ENCODE assay signal across 27 cellular contexts in genomic region chr15:79164043-79164442, GRCh38.
DNase-seq lines count a peak whose midpoint lies in the region; ATAC-seq, FAIRE-seq and TF ChIP-seq lines count a peak whose summit lies in the region.
"Had no signal": no experiment of that assay in that cellular context is flagged by ENCODE, and none has a peak within 500 bp of the region (broad histone marks: within the 10 kb centered on the region; RNA-seq: fewer than 3 reads in every experiment).

No MANE protein-coding gene starts in this region.

- FAIRE-seq in HepG2 (lab: Jason Lieb, UNC) (no peak), GM12892 (lab: Jason Lieb, UNC) (no peak)
- FAIRE-seq: A204.1, GM12878, GM19239 had no signal

- H3K9me3 Mint-ChIP-seq in activated T-helper 1 cell treated with anti-CD3 and anti-CD28 coated beads, Interleukin-12 subunit alpha, Interleukin-12 subunit beta, Interleukin-2, Interleukin-4 antibody, amounts not matched to agents 30 ng/mL and 10 ng/mL and 1 ng/mL, durations not matched to agents 14 hours and 24 hours and 36 hours, result no peaks in the 10 kb centered on the region
- no peaks in the 10 kb centered on the region for H3K9me3 Mint-ChIP-seq in T-helper 2 cell treated with Interferon-gamma antibody and Interleukin-4, amounts not matched to agents 5 μg/mL and 100 μg/mL, for 36 hours
- H3K9me3 Mint-ChIP-seq in effector memory CD8-positive, alpha-beta T cell, result no peaks in the 10 kb centered on the region
- H3K9me3 Mint-ChIP-seq: CD4-positive, alpha-beta memory T cell had no signal

- intact Hi-C loops in activated T-helper 1 cell treated with anti-CD3 and anti-CD28 coated beads, Interleukin-12 subunit alpha, Interleukin-12 subunit beta, Interleukin-2, Interleukin-4 antibody, amounts not matched to agents 30 ng/mL and 10 ng/mL and 1 ng/mL, durations not matched to agents 14 hours and 24 hours and 36 hours (cut with micrococcal nuclease), result no loop called here
- intact Hi-C loops in HepG2 (cut with micrococcal nuclease; ENCODE audit: unreplicated experiment), result no loop called here
- intact Hi-C loops in right lobe of liver (cut with DNase I), result no loop called here

- no peaks in the 10 kb centered on the region for H4K20me1 ChIP-seq in HepG2 (ENCODE audit: insufficient read depth, low read length)
- H4K20me1 ChIP-seq: BLaER1 had no signal

- BruUV-seq in HepG2 (replicated peaks; lab: Mats Ljungman, UMichigan), result no TSS peak

- TF ChIP-seq EP300 in HepG2 (IDR thresholded peaks at IDR 0.05; ENCODE audit: low read depth in 2 of 2, low read length in 2 of 2) (no peak), HepG2 (CRISPR knock-in tag; IDR thresholded peaks at IDR 0.05; ENCODE audit: borderline replicate concordance) (no peak)

- POLR2A ChIA-PET in HepG2 (lab: Yijun Ruan, JAX), result no interaction called here

- no peaks in the 10 kb centered on the region for H3K79me2 ChIP-seq in HepG2 (ENCODE audit: insufficient read depth, low read length)

- peak overlapping the region; percentile 30 for H3K27ac Mint-ChIP-seq in activated T-helper 1 cell treated with anti-CD3 and anti-CD28 coated beads, Interleukin-12 subunit alpha, Interleukin-12 subunit beta, Interleukin-2, Interleukin-4 antibody, amounts not matched to agents 30 ng/mL and 10 ng/mL and 1 ng/mL, durations not matched to agents 14 hours and 24 hours and 36 hours
- H3K27ac Mint-ChIP-seq in T-helper 2 cell treated with Interferon-gamma antibody and Interleukin-4, amounts not matched to agents 5 μg/mL and 100 μg/mL, for 36 hours, result no peak overlapping the region
- no peak overlapping the region for H3K27ac Mint-ChIP-seq in effector memory CD8-positive, alpha-beta T cell
- H3K27ac Mint-ChIP-seq: CD14-positive monocyte; CD4-positive, alpha-beta memory T cell; CD4-positive, CD25-positive, alpha-beta regulatory T cell; CD8-positive, alpha-beta memory T cell had no signal

- TF ChIP-seq POLR2A in HepG2 (IDR thresholded peaks at IDR 0.05; ENCODE audit: insufficient read depth in 1 of 2, low read depth in 2 of 2, low read length in 2 of 2) (no peak), right lobe of liver (IDR thresholded peaks at IDR 0.05) (no peak), GM12892 (IDR thresholded peaks at IDR 0.05; ENCODE audit: low read depth, low read length) (no peak)

- H3K4me3 Mint-ChIP-seq in activated T-helper 1 cell treated with anti-CD3 and anti-CD28 coated beads, Interleukin-12 subunit alpha, Interleukin-12 subunit beta, Interleukin-2, Interleukin-4 antibody, amounts not matched to agents 30 ng/mL and 10 ng/mL and 1 ng/mL, durations not matched to agents 14 hours and 24 hours and 36 hours, result no peak overlapping the region
- no peak overlapping the region for H3K4me3 Mint-ChIP-seq in T-helper 2 cell treated with Interferon-gamma antibody and Interleukin-4, amounts not matched to agents 5 μg/mL and 100 μg/mL, for 36 hours
- no peak overlapping the region for H3K4me3 Mint-ChIP-seq in effector memory CD8-positive, alpha-beta T cell
- H3K4me3 Mint-ChIP-seq: CD14-positive monocyte; CD4-positive, alpha-beta memory T cell; CD4-positive, CD25-positive, alpha-beta regulatory T cell; CD8-positive, alpha-beta memory T cell had no signal

- TF ChIP-seq CTCF in HepG2 (CRISPR knock-in tag; IDR thresholded peaks at IDR 0.05) (no peak), right lobe of liver (IDR thresholded peaks at IDR 0.05) (no peak)

- H3K27ac ChIP-seq in HepG2 (ENCODE audit: extremely low read length, insufficient read depth, low read length) (no peak overlapping the region), right lobe of liver (no peak overlapping the region)
- H3K27ac ChIP-seq: BLaER1 had no signal

- TF ChIP-seq RAD21 in HepG2 (CRISPR knock-in tag; IDR thresholded peaks at IDR 0.05), result no peak

- H3K27me3 ChIP-seq in HepG2 (ENCODE audit: control insufficient read depth in 1 of 2, insufficient read depth in 2 of 2, low read length in 2 of 2) (peaks cover 0 to 4% of the 10 kb centered on the region in 2 experiments; a peak in 2 of 5 replicates), right lobe of liver (no peaks in the 10 kb centered on the region)
- H3K27me3 ChIP-seq: BE2C, BLaER1 had no signal

- 33% methylated on average over 3 of the region's 4 CpGs for WGBS in HepG2 (ENCODE audit: low lambda C conversion rate)
- WGBS in right lobe of liver (ENCODE audit: insufficient coverage, low coverage, low lambda C conversion rate, missing lambda C conversion rate), result 50% methylated on average over 2 of the region's 4 CpGs

- no peak overlapping the region for H3K9ac ChIP-seq in HepG2 (ENCODE audit: insufficient read depth, low read depth, low read length)
- H3K9ac ChIP-seq: BLaER1 had no signal

- ATAC-seq in HepG2, result peak; percentile 66
- ATAC-seq in right lobe of liver, result peak; percentile 77 to 94 (median 86)
- ATAC-seq in effector memory CD8-positive, alpha-beta T cell (replicated peaks), result no peak
- ATAC-seq: GM12878 had no signal

- CTCF ChIA-PET in HepG2 (lab: Yijun Ruan, JAX; ENCODE audit: low intra/inter-chr PET ratio, low total read pairs), result no interaction called here

- peaks cover 13% of the 10 kb centered on the region for H3K27me3 Mint-ChIP-seq in activated T-helper 1 cell treated with anti-CD3 and anti-CD28 coated beads, Interleukin-12 subunit alpha, Interleukin-12 subunit beta, Interleukin-2, Interleukin-4 antibody, amounts not matched to agents 30 ng/mL and 10 ng/mL and 1 ng/mL, durations not matched to agents 14 hours and 24 hours and 36 hours (ENCODE audit: insufficient read depth)
- peaks cover 2% of the 10 kb centered on the region for H3K27me3 Mint-ChIP-seq in T-helper 2 cell treated with Interferon-gamma antibody and Interleukin-4, amounts not matched to agents 5 μg/mL and 100 μg/mL, for 36 hours (ENCODE audit: low read depth)
- H3K27me3 Mint-ChIP-seq in effector memory CD8-positive, alpha-beta T cell, result peaks cover 28 to 38% of the 10 kb centered on the region in 2 donors

- H3K4me3 ChIP-seq in HepG2 (replicated peaks in 1 of 3; ENCODE audit: insufficient read depth in 1 of 3, low read depth in 2 of 3, low read length in 3 of 3) (no peak overlapping the region), right lobe of liver (no peak overlapping the region)
- H3K4me3 ChIP-seq: BLaER1, GM12878 had no signal

- 0 out of 2 replicates have a peak, but pooled peaks cover 5% of the 10 kb centered on the region for H3K4me1 ChIP-seq in HepG2 (ENCODE audit: insufficient read depth, low read length)
- peaks cover 0 to 20% (median 0%) of the 10 kb centered on the region in 4 donors for H3K4me1 ChIP-seq in right lobe of liver

- H3K36me3 Mint-ChIP-seq in activated T-helper 1 cell treated with anti-CD3 and anti-CD28 coated beads, Interleukin-12 subunit alpha, Interleukin-12 subunit beta, Interleukin-2, Interleukin-4 antibody, amounts not matched to agents 30 ng/mL and 10 ng/mL and 1 ng/mL, durations not matched to agents 14 hours and 24 hours and 36 hours (ENCODE audit: low read depth), result no peaks in the 10 kb centered on the region
- no peaks in the 10 kb centered on the region for H3K36me3 Mint-ChIP-seq in T-helper 2 cell treated with Interferon-gamma antibody and Interleukin-4, amounts not matched to agents 5 μg/mL and 100 μg/mL, for 36 hours (ENCODE audit: low read depth)
- H3K36me3 Mint-ChIP-seq in effector memory CD8-positive, alpha-beta T cell (ENCODE audit: insufficient read depth), result peaks cover 2% of the 10 kb centered on the region
- H3K36me3 Mint-ChIP-seq: CD14-positive monocyte; CD4-positive, alpha-beta memory T cell; CD4-positive, CD25-positive, alpha-beta regulatory T cell; CD8-positive, alpha-beta memory T cell had no signal

- no peaks in the 10 kb centered on the region for H3K36me3 ChIP-seq in HepG2 (replicated peaks in 1 of 2; ENCODE audit: control insufficient read depth in 1 of 2, insufficient read depth in 2 of 2, low read length in 2 of 2)
- no peaks in the 10 kb centered on the region for H3K36me3 ChIP-seq in right lobe of liver
- H3K36me3 ChIP-seq: BE2C, BLaER1 had no signal

- H3K4me1 Mint-ChIP-seq in activated T-helper 1 cell treated with anti-CD3 and anti-CD28 coated beads, Interleukin-12 subunit alpha, Interleukin-12 subunit beta, Interleukin-2, Interleukin-4 antibody, amounts not matched to agents 30 ng/mL and 10 ng/mL and 1 ng/mL, durations not matched to agents 14 hours and 24 hours and 36 hours (ENCODE audit: low read depth), result no peaks in the 10 kb centered on the region
- H3K4me1 Mint-ChIP-seq in T-helper 2 cell treated with Interferon-gamma antibody and Interleukin-4, amounts not matched to agents 5 μg/mL and 100 μg/mL, for 36 hours (ENCODE audit: low read depth), result no peaks in the 10 kb centered on the region
- H3K4me1 Mint-ChIP-seq in effector memory CD8-positive, alpha-beta T cell (ENCODE audit: low read depth in 2 of 2), result no peaks in the 10 kb centered on the region
- H3K4me1 Mint-ChIP-seq: CD14-positive monocyte; CD4-positive, alpha-beta memory T cell; CD4-positive, CD25-positive, alpha-beta regulatory T cell; CD8-positive, alpha-beta memory T cell had no signal

- no peak overlapping the region for H2AFZ ChIP-seq in HepG2 (ENCODE audit: low read length)

- in situ Hi-C loops in HepG2 (cut with HindIII; ENCODE audit: extremely low pct_ligation_motif_present, low pct_unique_long_range_greater_than_20kb), result no loop called here

- no peak for DNase-seq in activated T-helper 1 cell treated with anti-CD3 and anti-CD28 coated beads, Interleukin-12 subunit alpha, Interleukin-12 subunit beta, Interleukin-2, Interleukin-4 antibody, amounts not matched to agents 30 ng/mL and 10 ng/mL and 1 ng/mL, durations not matched to agents 14 hours and 24 hours and 36 hours (ENCODE audit: low spot score)
- no peak for DNase-seq in HepG2 (ENCODE audit: low spot score)
- DNase-seq in right lobe of liver, result no peak
- DNase-seq in pons (ENCODE audit: low spot score), result no peak
- DNase-seq in T-helper 2 cell treated with Interferon-gamma antibody and Interleukin-4, amounts not matched to agents 5 μg/mL and 100 μg/mL, for 36 hours (ENCODE audit: low spot score), result no peak
- DNase-seq in GM12892 (ENCODE audit: insufficient read length), result no peak
- DNase-seq in effector memory CD8-positive, alpha-beta T cell, result no peak
- DNase-seq: 8988T; ACHN; BE2C; C1 segment of cervical spinal cord; CD4-positive, alpha-beta memory T cell; CD4-positive, CD25-positive, alpha-beta regulatory T cell; CD8-positive, alpha-beta memory T cell; COR-L47; DMS 273 treated with DMSO at 0.1 percent for 48 hours; DMS153; DMS53; DMS79; DND-41; EL; GDM1 had no signal

- H3K9me3 ChIP-seq in HepG2 (ENCODE audit: low read length) (no peaks in the 10 kb centered on the region), right lobe of liver (no peaks in the 10 kb centered on the region)
- H3K9me3 ChIP-seq: BE2C had no signal

- no peak overlapping the region for H3K4me2 ChIP-seq in HepG2 (ENCODE audit: low read depth, low read length)
- H3K4me2 ChIP-seq: BLaER1 had no signal

TF ChIP-seq in HepG2, 621 proteins besides CTCF, POLR2A, EP300 and RAD21 (continues in another document):
- peak; percentile 62; the same call in 1 of the 2 replicates for TF ChIP-seq FOXA3 (CRISPR knock-in tag; IDR thresholded peaks at IDR 0.05)
- TF ChIP-seq ONECUT2 (CRISPR knock-in tag; IDR thresholded peaks at IDR 0.05), result peak; percentile 64
